ENCODE assay signal across 1 cellular context in the genomic region with DNA sequence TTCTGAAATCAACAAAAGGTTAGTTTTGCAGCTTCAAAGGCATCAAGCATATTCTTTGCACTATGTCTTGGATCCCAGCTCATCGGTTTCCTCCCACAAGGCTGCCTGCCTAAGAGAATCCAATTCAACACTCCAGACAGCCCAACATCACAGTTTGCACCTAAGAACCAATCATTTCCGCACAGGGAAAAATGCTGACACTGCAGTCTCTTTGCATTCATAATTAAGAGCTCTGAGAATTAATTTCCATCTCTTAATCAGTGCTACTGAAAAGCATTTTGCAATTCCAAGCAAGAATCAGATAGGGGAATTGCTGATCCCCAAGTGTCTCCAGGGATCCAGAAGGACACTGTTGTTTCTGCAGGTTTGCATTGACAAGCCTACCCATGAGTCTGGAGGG.
TF ChIP-seq lines count a peak whose summit lies in the region.

No MANE protein-coding gene starts in this region.

TF ChIP-seq in WTC11, 78 proteins besides CTCF, POLR2A, EP300 and RAD21 (continued from another document):
- TF ChIP-seq, protein P1, sequence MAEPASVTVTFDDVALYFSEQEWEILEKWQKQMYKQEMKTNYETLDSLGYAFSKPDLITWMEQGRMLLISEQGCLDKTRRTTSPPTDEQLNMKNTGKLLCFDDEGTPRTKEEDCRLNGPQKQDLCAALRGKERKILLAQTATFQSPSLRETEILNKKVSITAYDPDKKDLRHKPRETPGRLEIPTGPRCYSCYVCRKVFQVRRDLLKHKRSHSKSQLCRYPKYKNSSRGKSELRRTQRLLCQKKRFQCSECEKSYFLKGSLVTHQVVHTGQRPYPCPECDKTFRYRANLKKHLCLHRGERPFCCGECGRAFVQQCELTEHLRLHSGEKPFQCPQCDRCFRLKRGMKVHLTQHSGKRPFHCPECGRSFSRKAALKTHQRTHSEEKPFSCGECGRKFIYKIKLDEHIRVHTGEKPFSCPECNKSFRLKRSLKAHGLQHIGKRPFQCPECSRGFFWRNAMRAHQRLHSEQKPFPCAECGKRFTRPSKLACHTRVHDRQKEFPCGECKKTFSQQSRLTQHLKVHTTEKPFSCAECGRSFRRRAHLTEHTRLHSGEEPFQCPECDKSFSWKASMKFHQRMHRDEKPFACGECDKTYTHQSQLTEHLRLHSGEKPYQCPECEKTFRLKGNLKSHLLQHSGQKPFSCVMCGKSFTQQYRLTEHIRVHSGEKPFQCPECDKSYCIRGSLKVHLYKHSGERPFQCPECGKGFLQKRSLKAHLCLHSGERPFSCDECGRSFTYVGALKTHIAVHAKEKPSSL (CRISPR knock-in tag; conservative IDR thresholded peaks at IDR 0.05): no peak
- TF ChIP-seq ZBTB21 (CRISPR knock-in tag; IDR thresholded peaks at IDR 0.05; ENCODE audit: borderline replicate concordance) (no peak), ZNF281 (CRISPR knock-in tag; IDR thresholded peaks at IDR 0.05) (no peak), ZNF121 (CRISPR knock-in tag; IDR thresholded peaks at IDR 0.05) (no peak), NFATC4 (CRISPR knock-in tag; IDR thresholded peaks at IDR 0.05) (no peak), ZNF138 (CRISPR knock-in tag; conservative IDR thresholded peaks at IDR 0.05) (no peak), NR1H2 (CRISPR knock-in tag; IDR thresholded peaks at IDR 0.05) (no peak), SOX15 (CRISPR knock-in tag; IDR thresholded peaks at IDR 0.05) (no peak), SP1 (CRISPR knock-in tag; conservative IDR thresholded peaks at IDR 0.05) (no peak), ELF4 (CRISPR knock-in tag; IDR thresholded peaks at IDR 0.05; ENCODE audit: low read depth) (no peak)
- TF ChIP-seq, protein P2, sequence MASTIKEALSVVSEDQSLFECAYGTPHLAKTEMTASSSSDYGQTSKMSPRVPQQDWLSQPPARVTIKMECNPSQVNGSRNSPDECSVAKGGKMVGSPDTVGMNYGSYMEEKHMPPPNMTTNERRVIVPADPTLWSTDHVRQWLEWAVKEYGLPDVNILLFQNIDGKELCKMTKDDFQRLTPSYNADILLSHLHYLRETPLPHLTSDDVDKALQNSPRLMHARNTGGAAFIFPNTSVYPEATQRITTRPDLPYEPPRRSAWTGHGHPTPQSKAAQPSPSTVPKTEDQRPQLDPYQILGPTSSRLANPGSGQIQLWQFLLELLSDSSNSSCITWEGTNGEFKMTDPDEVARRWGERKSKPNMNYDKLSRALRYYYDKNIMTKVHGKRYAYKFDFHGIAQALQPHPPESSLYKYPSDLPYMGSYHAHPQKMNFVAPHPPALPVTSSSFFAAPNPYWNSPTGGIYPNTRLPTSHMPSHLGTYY (CRISPR knock-in tag; IDR thresholded peaks at IDR 0.05): no peak
TF ChIP-seq in WTC11: peak in this region for 0.
